In genomic region chr17:42814633-42815399, GRCh38 we compare ENCODE assay signal across 1 cellular context.
TF ChIP-seq lines count a peak whose summit lies in the region.

No MANE protein-coding gene starts in this region.

TF ChIP-seq in endothelial cell of umbilical vein, 7 proteins besides CTCF, POLR2A, EP300 and RAD21:
- TF ChIP-seq MYC (IDR thresholded peaks at IDR 0.05; ENCODE audit: low read depth, low read length) (no peak), MAX (IDR thresholded peaks at IDR 0.05; ENCODE audit: insufficient read depth, insufficient read length) (no peak), FOS (IDR thresholded peaks at IDR 0.05; ENCODE audit: borderline replicate concordance, insufficient read depth, low read length) (peak; percentile 16), JUN (IDR thresholded peaks at IDR 0.05; ENCODE audit: borderline replicate concordance, insufficient read depth, insufficient read length, low read depth) (peak; percentile 67), GATA2 (IDR thresholded peaks at IDR 0.05; ENCODE audit: insufficient read depth, insufficient read length, low read depth, low read length) (no peak), EZH2 (IDR thresholded peaks at IDR 0.05; ENCODE audit: borderline replicate concordance, low read depth, low read length, severe bottlenecking) (no peak), POLR2AphosphoS5 (IDR thresholded peaks at IDR 0.05; ENCODE audit: insufficient read depth, low read depth, low read length) (peak; percentile 40)
